Comparison of ENCODE assay signal across 8 cellular contexts in genomic region chr18:46097378-46097852, GRCh38. TPM values are rescaled to one million over a fixed set of nuclear protein-coding genes. Genes with fewer than 3 reads are reported as not detected.
DNase-seq lines count a peak whose midpoint lies in the region; ATAC-seq, FAIRE-seq and TF ChIP-seq lines count a peak whose summit lies in the region.

No MANE protein-coding gene starts in this region.

- no peaks in the 10 kb centered on the region for H4K20me1 ChIP-seq in endothelial cell of umbilical vein (replicated peaks; ENCODE audit: control insufficient read depth, extremely low read depth, insufficient read depth, low read length)

- H3K27me3 ChIP-seq in Peyer's patch: no peaks in the 10 kb centered on the region
- no peaks in the 10 kb centered on the region for H3K27me3 ChIP-seq in endothelial cell of umbilical vein (ENCODE audit: control insufficient read depth in 2 of 2, insufficient read depth in 2 of 2, low read length in 2 of 2)

- no peak for FAIRE-seq in endothelial cell of umbilical vein (lab: Jason Lieb, UNC)

- H3K4me3 Mint-ChIP-seq in natural killer cell treated with Interleukin-12 subunit alpha and Interleukin-12 subunit beta and Interleukin-15 and Interleukin-18, amount 100 ng/mL, for 72 hours: peak overlapping the region; percentile 100

- peak overlapping the region; percentile 91 for H2AFZ ChIP-seq in endothelial cell of umbilical vein (ENCODE audit: low read depth, low read length)

- no peaks in the 10 kb centered on the region for H3K9me1 ChIP-seq in endothelial cell of umbilical vein (replicated peaks; ENCODE audit: control insufficient read depth, extremely low read depth, insufficient read depth, low read length)

- peak overlapping the region; percentile 85 to 98 (median 94) for H3K4me3 ChIP-seq in Peyer's patch
- peak overlapping the region; percentile 67 to 96 (median 91) for H3K4me3 ChIP-seq in endothelial cell of umbilical vein (replicated peaks in 1 of 3; ENCODE audit: insufficient read depth in 1 of 3, low read depth in 1 of 3, low read length in 3 of 3)

- H3K36me3 ChIP-seq in Peyer's patch (peaks cover 0 to 25% (median 0%) of the 10 kb centered on the region in 3 donors), endothelial cell of umbilical vein (ENCODE audit: control insufficient read depth in 2 of 2, extremely low read depth in 1 of 2, insufficient read depth in 2 of 2, low read length in 2 of 2) (peaks cover 2 to 8% of the 10 kb centered on the region in 2 experiments)

- no peaks in the 10 kb centered on the region for H3K9me3 Mint-ChIP-seq in natural killer cell treated with Interleukin-12 subunit alpha and Interleukin-12 subunit beta and Interleukin-15 and Interleukin-18, amount 100 ng/mL, for 72 hours

- peak overlapping the region; percentile 85 to 98 (median 94) for H3K27ac ChIP-seq in Peyer's patch
- peak overlapping the region; percentile 55 for H3K27ac ChIP-seq in endothelial cell of umbilical vein (ENCODE audit: insufficient read depth, low read depth, low read length)

- dilution Hi-C loops in endothelial cell of umbilical vein (cut with MboI; ENCODE audit: extremely low pct_ligation_motif_present, low sequenced_read_pairs): no loop called here

- CTCF ChIA-PET in endothelial cell of umbilical vein (lab: Charles Lee): interaction anchor here (0.8 to 1.7 kb wide), 5 partner anchors 14 to 561 kb away, joined by 3 to 11 read pairs (median 3); no protein-coding TSS in a partner anchor

- H3K9me3 ChIP-seq in Peyer's patch (no peaks in the 10 kb centered on the region), endothelial cell of umbilical vein (replicated peaks; ENCODE audit: control insufficient read depth, insufficient read depth, low read length) (no peaks in the 10 kb centered on the region)

- peak overlapping the region; percentile 95 to 98 for H3K27ac Mint-ChIP-seq in natural killer cell treated with Interleukin-12 subunit alpha and Interleukin-12 subunit beta and Interleukin-15 and Interleukin-18, amount 100 ng/mL, for 72 hours

- ATAC-seq in GM18868 (IDR thresholded peaks at IDR 0.05; ENCODE audit: unreplicated experiment) (peak; percentile 13), HG02798 (IDR thresholded peaks at IDR 0.05; ENCODE audit: poor library complexity, unreplicated experiment) (peak; percentile 29)
- no peak for ATAC-seq in natural killer cell treated with Interleukin-12 subunit alpha and Interleukin-12 subunit beta and Interleukin-15 and Interleukin-18, amount 100 ng/mL, for 72 hours

- intact Hi-C loops in endothelial cell of umbilical vein (cut with micrococcal nuclease): no loop called here

- DNase-seq in Peyer's patch (no peak), endothelial cell of umbilical vein (ENCODE audit: low read depth, low spot score) (no peak), NCI-H1417 (lab: John Stamatoyannopoulos, UW) (no peak)
- DNase-seq in natural killer cell treated with Interleukin-12 subunit alpha and Interleukin-12 subunit beta and Interleukin-15 and Interleukin-18, amount 100 ng/mL, for 72 hours (ENCODE audit: low spot score): no peak
- no peak for DNase-seq in stimulated activated CD4-positive, alpha-beta T cell treated with anti-CD3 and anti-CD28 coated beads, Interleukin-4, amount 100 ng/mL, for 4 hours
- no peak for DNase-seq in activated effector memory CD4-positive, alpha-beta T cell treated with Interleukin-2 at 50 U/mL for 16 hours

- H3K9ac ChIP-seq in endothelial cell of umbilical vein (replicated peaks; ENCODE audit: extremely low read depth, insufficient read depth, low read length): peak overlapping the region; percentile 87

- peaks cover 14 to 26% of the 10 kb centered on the region in 2 donors for H3K4me1 Mint-ChIP-seq in natural killer cell treated with Interleukin-12 subunit alpha and Interleukin-12 subunit beta and Interleukin-15 and Interleukin-18, amount 100 ng/mL, for 72 hours (ENCODE audit: low read depth in 2 of 2)

- TF ChIP-seq POLR2A in Peyer's patch (IDR thresholded peaks at IDR 0.05) (no peak), endothelial cell of umbilical vein (IDR thresholded peaks at IDR 0.05; ENCODE audit: low read depth, low read length) (no peak)

- POLR2A ChIA-PET in endothelial cell of umbilical vein (lab: Charles Lee): interaction anchor here (0.6 kb wide), 1 partner anchor 237 kb away, joined by 3 read pairs; no protein-coding TSS in a partner anchor

- peaks cover 7% of the 10 kb centered on the region for H3K36me3 Mint-ChIP-seq in natural killer cell treated with Interleukin-12 subunit alpha and Interleukin-12 subunit beta and Interleukin-15 and Interleukin-18, amount 100 ng/mL, for 72 hours

- TF ChIP-seq CTCF in Peyer's patch (IDR thresholded peaks at IDR 0.05) (no peak), endothelial cell of umbilical vein (IDR thresholded peaks at IDR 0.05; ENCODE audit: extremely low read depth in 1 of 2, insufficient read depth in 1 of 2, low read depth in 1 of 2, low read length in 2 of 2) (no peak)

- H3K79me2 ChIP-seq in endothelial cell of umbilical vein (ENCODE audit: control insufficient read depth, insufficient read depth, low read length): peaks cover 53% of the 10 kb centered on the region

- H3K4me1 ChIP-seq in Peyer's patch: peaks cover 0 to 37% (median 5%) of the 10 kb centered on the region in 4 donors
- H3K4me1 ChIP-seq in endothelial cell of umbilical vein (ENCODE audit: control insufficient read depth, extremely low read depth, insufficient read depth, low read length): peaks cover 16% of the 10 kb centered on the region

- no peaks in the 10 kb centered on the region for H3K27me3 Mint-ChIP-seq in natural killer cell treated with Interleukin-12 subunit alpha and Interleukin-12 subunit beta and Interleukin-15 and Interleukin-18, amount 100 ng/mL, for 72 hours

- BruUV-seq in endothelial cell of umbilical vein (replicated peaks; lab: Mats Ljungman, UMichigan): TSS peak; percentile 33

- peak overlapping the region; percentile 96 for H3K4me2 ChIP-seq in endothelial cell of umbilical vein (ENCODE audit: insufficient read depth, low read length)

TF ChIP-seq in endothelial cell of umbilical vein, 7 proteins besides CTCF, POLR2A, EP300 and RAD21:
- TF ChIP-seq GATA2 (IDR thresholded peaks at IDR 0.05; ENCODE audit: insufficient read depth, insufficient read length, low read depth, low read length): no peak
- no peak for TF ChIP-seq EZH2 (IDR thresholded peaks at IDR 0.05; ENCODE audit: borderline replicate concordance, low read depth, low read length, severe bottlenecking)
- no peak for TF ChIP-seq MAX (IDR thresholded peaks at IDR 0.05; ENCODE audit: insufficient read depth, insufficient read length)
- TF ChIP-seq MYC (IDR thresholded peaks at IDR 0.05; ENCODE audit: low read depth, low read length): no peak
- TF ChIP-seq POLR2AphosphoS5 (IDR thresholded peaks at IDR 0.05; ENCODE audit: insufficient read depth, low read depth, low read length): no peak
- TF ChIP-seq FOS (IDR thresholded peaks at IDR 0.05; ENCODE audit: borderline replicate concordance, insufficient read depth, low read length): no peak
- TF ChIP-seq JUN (IDR thresholded peaks at IDR 0.05; ENCODE audit: borderline replicate concordance, insufficient read depth, insufficient read length, low read depth): no peak
TF ChIP-seq in endothelial cell of umbilical vein: peak in this region for 0.

RNA-seq across cellular contexts. Expression of gene ATP5F1A, which starts 0.7 kb away (rescaled TPM):
- total RNA-seq in Peyer's patch (100 to 1,000 TPM; 295 to 667 (median 443) TPM), endothelial cell of umbilical vein (374 and 405 TPM in 2 replicates)
- polyA plus RNA-seq in endothelial cell of umbilical vein: 491 and 585 TPM in 2 replicates
- 543 and 644 TPM in 2 replicates for polyA plus RNA-seq in endothelial cell of umbilical vein (2011; cell fraction: cytosol; rRNA removed)
- polyA plus RNA-seq in endothelial cell of umbilical vein (2011; cell fraction: nucleus; rRNA removed): 338 and 394 TPM in 2 replicates
- 347 and 441 TPM in 2 replicates for polyA plus RNA-seq in endothelial cell of umbilical vein (2012)
- polyA minus RNA-seq in endothelial cell of umbilical vein: 623 and 669 TPM in 2 replicates
- 376 TPM for polyA minus RNA-seq in endothelial cell of umbilical vein (2011; cell fraction: cytosol; rRNA and poly(A)+ RNA removed)
- 100 and 141 TPM in 2 replicates for polyA minus RNA-seq in endothelial cell of umbilical vein (2011; cell fraction: nucleus; rRNA and poly(A)+ RNA removed)
- total RNA-seq in natural killer cell treated with Interleukin-12 subunit alpha and Interleukin-12 subunit beta and Interleukin-15 and Interleukin-18, amount 100 ng/mL, for 72 hours: 100 to 1,000 TPM; 312 to 462 TPM

RNA-seq across cellular contexts. Expression of gene HAUS1, which starts 6.8 kb away (rescaled TPM):
- 10 to 100 TPM; 24.1 to 54.8 (median 37.3) TPM for total RNA-seq in Peyer's patch
- total RNA-seq in endothelial cell of umbilical vein: 57.1 and 60.6 TPM in 2 replicates
- polyA plus RNA-seq in endothelial cell of umbilical vein: 29.4 and 29.9 TPM in 2 replicates
- 116 and 121 TPM in 2 replicates for polyA plus RNA-seq in endothelial cell of umbilical vein (2011; cell fraction: cytosol; rRNA removed)
- polyA plus RNA-seq in endothelial cell of umbilical vein (2011; cell fraction: nucleus; rRNA removed): 34.7 and 49.8 TPM in 2 replicates
- polyA plus RNA-seq in endothelial cell of umbilical vein (2012): 43.8 and 75.3 TPM in 2 replicates
- polyA minus RNA-seq in endothelial cell of umbilical vein: 18.4 and 26.9 TPM in 2 replicates
- 22.0 TPM for polyA minus RNA-seq in endothelial cell of umbilical vein (2011; cell fraction: cytosol; rRNA and poly(A)+ RNA removed)
- 8.0 and 8.4 TPM in 2 replicates for polyA minus RNA-seq in endothelial cell of umbilical vein (2011; cell fraction: nucleus; rRNA and poly(A)+ RNA removed)
- total RNA-seq in natural killer cell treated with Interleukin-12 subunit alpha and Interleukin-12 subunit beta and Interleukin-15 and Interleukin-18, amount 100 ng/mL, for 72 hours: 10 to 100 TPM; 32.7 to 42.3 TPM

RNA-seq across cellular contexts. Expression of gene PSTPIP2, which starts 25.4 kb away (rescaled TPM):
- total RNA-seq in Peyer's patch (10 to 100 TPM in 1 of 4 donors, 1 to 10 TPM in 3; 3.5 to 17.3 (median 7.3) TPM), endothelial cell of umbilical vein (1.6 and 3.4 TPM in 2 replicates)
- 4.5 and 4.9 TPM in 2 replicates for polyA plus RNA-seq in endothelial cell of umbilical vein
- polyA plus RNA-seq in endothelial cell of umbilical vein (2011; cell fraction: cytosol; rRNA removed): 8.4 and 8.9 TPM in 2 replicates
- 10.7 and 11.6 TPM in 2 replicates for polyA plus RNA-seq in endothelial cell of umbilical vein (2011; cell fraction: nucleus; rRNA removed)
- 12.8 and 15.0 TPM in 2 replicates for polyA plus RNA-seq in endothelial cell of umbilical vein (2012)
- 6.1 and 6.8 TPM in 2 replicates for polyA minus RNA-seq in endothelial cell of umbilical vein
- 1.4 TPM for polyA minus RNA-seq in endothelial cell of umbilical vein (2011; cell fraction: cytosol; rRNA and poly(A)+ RNA removed)
- 9.0 and 10.1 TPM in 2 replicates for polyA minus RNA-seq in endothelial cell of umbilical vein (2011; cell fraction: nucleus; rRNA and poly(A)+ RNA removed)
- 10 to 100 TPM; 29.5 to 65.6 TPM for total RNA-seq in natural killer cell treated with Interleukin-12 subunit alpha and Interleukin-12 subunit beta and Interleukin-15 and Interleukin-18, amount 100 ng/mL, for 72 hours

Comparison
In these comparisons a context has a peak if more than half of its experiments do, and no peak if none do; other contexts are left out.
1. ATAC-seq: peak in GM18868 (single experiment) and HG02798 (single experiment); none in natural killer cell treated with Interleukin-12 subunit alpha and Interleukin-12 subunit beta and Interleukin-15 and Interleukin-18, amount 100 ng/mL, for 72 hours (0 of 2).